Comparison of ENCODE assay signal across 15 cellular contexts in the genomic region with DNA sequence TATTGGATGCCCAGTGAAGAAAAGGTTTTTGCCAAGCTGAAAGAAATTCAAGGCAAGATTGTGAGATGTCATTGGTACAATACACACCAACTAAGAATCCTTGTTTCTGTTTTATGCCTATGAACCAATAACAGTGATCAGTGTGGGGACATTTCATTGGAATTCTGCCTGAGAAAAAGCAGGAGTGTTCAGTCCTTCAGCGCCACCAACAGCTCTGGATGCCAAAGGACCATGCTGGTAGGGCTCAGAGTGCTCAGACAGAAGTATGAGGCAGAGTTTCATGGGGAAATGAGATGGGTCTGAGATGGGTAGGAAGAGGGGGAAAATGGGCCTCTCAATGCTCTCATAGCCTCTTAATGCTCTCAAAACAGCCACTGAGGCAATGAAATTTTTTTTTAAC. TPM values are rescaled to one million over a fixed set of nuclear protein-coding genes. Genes with fewer than 3 reads are reported as not detected.
DNase-seq lines count a peak whose midpoint lies in the region; ATAC-seq and TF ChIP-seq lines count a peak whose summit lies in the region.
"Had no signal": no experiment of that assay in that cellular context is flagged by ENCODE, and none has a peak within 500 bp of the region (broad histone marks: within the 10 kb centered on the region; RNA-seq: fewer than 3 reads in every experiment).

No MANE protein-coding gene starts in this region.

- peak overlapping the region; percentile 89 for H2AFZ ChIP-seq in neuron (ENCODE audit: low read depth, low read length)

- no peaks in the 10 kb centered on the region for H3K36me3 Mint-ChIP-seq in WTC11
- H3K36me3 Mint-ChIP-seq: CD4-positive, CD25-positive, alpha-beta regulatory T cell; memory B cell had no signal

- H3K4me1 Mint-ChIP-seq in WTC11 = peaks cover 8% of the 10 kb centered on the region; the same call in 1 of the 2 replicates

- no peaks in the 10 kb centered on the region for H3K36me3 ChIP-seq in neuron (ENCODE audit: insufficient read depth, low read length)
- no peaks in the 10 kb centered on the region for H3K36me3 ChIP-seq in upper lobe of right lung
- H3K36me3 ChIP-seq: neutrophil, right atrium auricular region had no signal

- H3K27me3 Mint-ChIP-seq in WTC11 (ENCODE audit: low read depth) = no peaks in the 10 kb centered on the region

- ATAC-seq in WTC11 (peak; percentile 59), upper lobe of right lung (no peak)

- CTCF ChIA-PET in WTC11 (lab: Charles Lee) = interaction anchor here (0.7 to 2.3 kb wide), 3 partner anchors 10 to 183 kb away, joined by 3 to 28 read pairs (median 3); no protein-coding TSS in a partner anchor

- TF ChIP-seq CTCF in WTC11 (IDR thresholded peaks at IDR 0.05) = no peak
- no peak for TF ChIP-seq CTCF in upper lobe of right lung (IDR thresholded peaks at IDR 0.05)

- POLR2A ChIA-PET in WTC11 (lab: Charles Lee) = no interaction called here

- H3K4me1 ChIP-seq in neuron (ENCODE audit: insufficient read depth, low read length) (peaks cover 3% of the 10 kb centered on the region), upper lobe of right lung (no peaks in the 10 kb centered on the region)

- H3K4me3 ChIP-seq in neuron (ENCODE audit: low read length) = no peak overlapping the region
- no peak overlapping the region for H3K4me3 ChIP-seq in upper lobe of right lung

- no peak overlapping the region for H3K4me3 Mint-ChIP-seq in WTC11
- H3K4me3 Mint-ChIP-seq: activated CD4-positive, alpha-beta memory T cell treated with anti-CD3 and anti-CD28 coated beads, Interleukin-2, amount 10 ng/mL, durations not matched to agents 7 days and 5 days had no signal

- 0 out of 2 replicates have a peak, but pooled peaks cover 3% of the 10 kb centered on the region for H3K9me3 Mint-ChIP-seq in WTC11
- H3K9me3 Mint-ChIP-seq: activated CD4-positive, alpha-beta memory T cell treated with anti-CD3 and anti-CD28 coated beads, Interleukin-2, amount 10 ng/mL, durations not matched to agents 7 days and 5 days; memory B cell had no signal

- DNase-seq in NCI-H146 (lab: John Stamatoyannopoulos, UW) (peak; percentile 7), NCI-H146 treated with DMSO at 0.1 percent for 48 hours (lab: John Stamatoyannopoulos, UW; ENCODE audit: unreplicated experiment) (no peak), M059J (ENCODE audit: low read depth) (peak; percentile 11), WTC11 (ENCODE audit: low spot score) (no peak), upper lobe of right lung (no peak), Ammon's horn (ENCODE audit: low spot score) (no peak), GM19240 (ENCODE audit: insufficient read length, low spot score) (no peak)
- DNase-seq: activated CD4-positive, alpha-beta memory T cell treated with anti-CD3 and anti-CD28 coated beads, Interleukin-2, amount 10 ng/mL, durations not matched to agents 7 days and 5 days; amygdala; CD4-positive, CD25-positive, alpha-beta regulatory T cell; NCI-H2081 treated with DMSO at 0.1 percent for 48 hours had no signal

- intact Hi-C loops in upper lobe of right lung (cut with DNase I) = no loop called here

- no peak overlapping the region for H3K27ac Mint-ChIP-seq in WTC11
- H3K27ac Mint-ChIP-seq: activated CD4-positive, alpha-beta memory T cell treated with anti-CD3 and anti-CD28 coated beads, Interleukin-2, amount 10 ng/mL, durations not matched to agents 7 days and 5 days; CD4-positive, CD25-positive, alpha-beta regulatory T cell; memory B cell had no signal

- H3K27me3 ChIP-seq in neuron (ENCODE audit: insufficient read depth, low read length) = no peaks in the 10 kb centered on the region
- H3K27me3 ChIP-seq in upper lobe of right lung = peaks cover 12% of the 10 kb centered on the region
- H3K27me3 ChIP-seq: right atrium auricular region had no signal

- H3K9me3 ChIP-seq in neuron (ENCODE audit: low read length) = no peaks in the 10 kb centered on the region
- H3K9me3 ChIP-seq in upper lobe of right lung = no peaks in the 10 kb centered on the region
- H3K9me3 ChIP-seq: neutrophil, right atrium auricular region had no signal

- H3K27ac ChIP-seq in upper lobe of right lung = no peak overlapping the region
- H3K27ac ChIP-seq: neutrophil, right atrium auricular region had no signal

TF ChIP-seq in WTC11, 78 proteins besides CTCF, POLR2A, EP300 and RAD21:
- TF ChIP-seq ZBTB21 (CRISPR knock-in tag; IDR thresholded peaks at IDR 0.05; ENCODE audit: borderline replicate concordance) = no peak
- no peak for TF ChIP-seq GABPB1 (CRISPR knock-in tag; IDR thresholded peaks at IDR 0.05)
- TF ChIP-seq, protein P1, sequence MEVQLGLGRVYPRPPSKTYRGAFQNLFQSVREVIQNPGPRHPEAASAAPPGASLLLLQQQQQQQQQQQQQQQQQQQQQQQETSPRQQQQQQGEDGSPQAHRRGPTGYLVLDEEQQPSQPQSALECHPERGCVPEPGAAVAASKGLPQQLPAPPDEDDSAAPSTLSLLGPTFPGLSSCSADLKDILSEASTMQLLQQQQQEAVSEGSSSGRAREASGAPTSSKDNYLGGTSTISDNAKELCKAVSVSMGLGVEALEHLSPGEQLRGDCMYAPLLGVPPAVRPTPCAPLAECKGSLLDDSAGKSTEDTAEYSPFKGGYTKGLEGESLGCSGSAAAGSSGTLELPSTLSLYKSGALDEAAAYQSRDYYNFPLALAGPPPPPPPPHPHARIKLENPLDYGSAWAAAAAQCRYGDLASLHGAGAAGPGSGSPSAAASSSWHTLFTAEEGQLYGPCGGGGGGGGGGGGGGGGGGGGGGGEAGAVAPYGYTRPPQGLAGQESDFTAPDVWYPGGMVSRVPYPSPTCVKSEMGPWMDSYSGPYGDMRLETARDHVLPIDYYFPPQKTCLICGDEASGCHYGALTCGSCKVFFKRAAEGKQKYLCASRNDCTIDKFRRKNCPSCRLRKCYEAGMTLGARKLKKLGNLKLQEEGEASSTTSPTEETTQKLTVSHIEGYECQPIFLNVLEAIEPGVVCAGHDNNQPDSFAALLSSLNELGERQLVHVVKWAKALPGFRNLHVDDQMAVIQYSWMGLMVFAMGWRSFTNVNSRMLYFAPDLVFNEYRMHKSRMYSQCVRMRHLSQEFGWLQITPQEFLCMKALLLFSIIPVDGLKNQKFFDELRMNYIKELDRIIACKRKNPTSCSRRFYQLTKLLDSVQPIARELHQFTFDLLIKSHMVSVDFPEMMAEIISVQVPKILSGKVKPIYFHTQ (CRISPR knock-in tag; IDR thresholded peaks at IDR 0.05) = no peak
- no peak for TF ChIP-seq TP53 (CRISPR knock-in tag; IDR thresholded peaks at IDR 0.05)
- TF ChIP-seq MXD4 (CRISPR knock-in tag; IDR thresholded peaks at IDR 0.05; ENCODE audit: borderline replicate concordance) = no peak
- no peak for TF ChIP-seq FOXK1 (CRISPR knock-in tag; IDR thresholded peaks at IDR 0.05)
- TF ChIP-seq ZNF671 (CRISPR knock-in tag; IDR thresholded peaks at IDR 0.05) = no peak
- TF ChIP-seq IRF2 (CRISPR knock-in tag; IDR thresholded peaks at IDR 0.05; ENCODE audit: borderline replicate concordance, low read depth) = no peak
- no peak for TF ChIP-seq ETV6 (CRISPR knock-in tag; IDR thresholded peaks at IDR 0.05)
- TF ChIP-seq ELF4 (CRISPR knock-in tag; IDR thresholded peaks at IDR 0.05; ENCODE audit: low read depth) = no peak
- TF ChIP-seq HMGA2 (CRISPR knock-in tag; IDR thresholded peaks at IDR 0.05) = no peak
- no peak for TF ChIP-seq SMAD3 (CRISPR knock-in tag; IDR thresholded peaks at IDR 0.05; ENCODE audit: borderline replicate concordance)
- TF ChIP-seq, protein P2, sequence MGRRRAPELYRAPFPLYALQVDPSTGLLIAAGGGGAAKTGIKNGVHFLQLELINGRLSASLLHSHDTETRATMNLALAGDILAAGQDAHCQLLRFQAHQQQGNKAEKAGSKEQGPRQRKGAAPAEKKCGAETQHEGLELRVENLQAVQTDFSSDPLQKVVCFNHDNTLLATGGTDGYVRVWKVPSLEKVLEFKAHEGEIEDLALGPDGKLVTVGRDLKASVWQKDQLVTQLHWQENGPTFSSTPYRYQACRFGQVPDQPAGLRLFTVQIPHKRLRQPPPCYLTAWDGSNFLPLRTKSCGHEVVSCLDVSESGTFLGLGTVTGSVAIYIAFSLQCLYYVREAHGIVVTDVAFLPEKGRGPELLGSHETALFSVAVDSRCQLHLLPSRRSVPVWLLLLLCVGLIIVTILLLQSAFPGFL (CRISPR knock-in tag; IDR thresholded peaks at IDR 0.05; ENCODE audit: borderline replicate concordance) = no peak
- TF ChIP-seq GTF2I (CRISPR knock-in tag; conservative IDR thresholded peaks at IDR 0.05) = no peak

RNA-seq across cellular contexts. Expression of a gene that starts 56.5 kb away (rescaled TPM):
- 18.3 and 23.0 TPM in 2 replicates for total RNA-seq in M059J (2014; rRNA removed; shearing (Covaris generic))
- total RNA-seq in WTC11 (2021) = 19.9 to 24.8 TPM (median 21.4 TPM) in 3 replicates
- total RNA-seq in upper lobe of right lung = 27.8 TPM

RNA-seq across cellular contexts. Expression of a gene that starts 56.6 kb away (rescaled TPM):
- 169 and 196 TPM in 2 replicates for total RNA-seq in M059J (2014; rRNA removed; shearing (Covaris generic))
- 129 to 142 TPM (median 132 TPM) in 3 replicates for total RNA-seq in WTC11 (2021)
- 76.7 TPM for total RNA-seq in upper lobe of right lung

Comparison
In these comparisons a context has a peak if more than half of its experiments do, and no peak if none do; other contexts are left out.
1. DNase-seq: peak in NCI-H146 (single experiment) and M059J (single experiment); none in NCI-H146 treated with DMSO at 0.1 percent for 48 hours (single experiment), WTC11 (single experiment), upper lobe of right lung (single experiment), Ammon's horn (single experiment) and GM19240 (single experiment).